In the genomic region with DNA sequence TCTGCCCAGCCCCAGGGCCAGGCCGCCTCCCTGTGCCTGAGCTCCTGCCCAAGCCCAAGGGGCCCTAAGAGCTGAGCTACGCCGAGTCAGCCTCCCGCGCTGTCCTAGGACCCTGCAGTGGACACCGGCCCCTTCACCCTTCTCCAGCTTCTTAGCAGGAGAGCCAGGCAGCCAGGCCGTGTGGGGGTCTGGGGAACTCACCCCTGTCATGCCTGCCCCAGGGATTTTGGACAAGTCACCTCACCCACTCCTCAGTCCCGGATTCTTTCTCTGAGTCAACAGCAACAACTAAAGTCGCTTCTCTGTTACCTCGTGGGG, we compare ENCODE assay signal across 9 cellular contexts.
DNase-seq lines count a peak whose midpoint lies in the region; ATAC-seq lines count a peak whose summit lies in the region.
"Had no signal": no experiment of that assay in that cellular context is flagged by ENCODE, and none has a peak within 500 bp of the region (broad histone marks: within the 10 kb centered on the region; RNA-seq: fewer than 3 reads in every experiment).

No MANE protein-coding gene starts in this region.

- no peak overlapping the region for H3K4ac ChIP-seq in mesenchymal stem cell (ENCODE audit: low read depth in 1 of 2, low read length in 2 of 2)

- H3K79me1 ChIP-seq in mesenchymal stem cell (replicated peaks; ENCODE audit: low read length, poor library complexity, severe bottlenecking) = peaks cover 2% of the 10 kb centered on the region

- H3K4me2 ChIP-seq in mesenchymal stem cell (ENCODE audit: low read length, poor library complexity, severe bottlenecking) = no peak overlapping the region

- H3K27me3 ChIP-seq in CD4-positive, CD25-positive, alpha-beta regulatory T cell (ENCODE audit: control insufficient read depth, insufficient read depth, low read length) = no peaks in the 10 kb centered on the region
- no peaks in the 10 kb centered on the region for H3K27me3 ChIP-seq in mesenchymal stem cell (ENCODE audit: control insufficient read depth in 1 of 2, insufficient read depth in 1 of 2, low read length in 2 of 2)

- H2AFZ ChIP-seq in mesenchymal stem cell (ENCODE audit: low read depth, low read length) = no peak overlapping the region

- no peak overlapping the region for H2BK12ac ChIP-seq in mesenchymal stem cell (ENCODE audit: low read length in 2 of 2)

- peak overlapping the region; percentile 94 to 99 (median 96) for H3K27ac Mint-ChIP-seq in CD4-positive, CD25-positive, alpha-beta regulatory T cell
- peak overlapping the region; percentile 92 for H3K27ac Mint-ChIP-seq in T-helper 17 cell

- no peak overlapping the region for H4K91ac ChIP-seq in mesenchymal stem cell (ENCODE audit: low read length)

- no peaks in the 10 kb centered on the region for H3K9me3 Mint-ChIP-seq in CD4-positive, CD25-positive, alpha-beta regulatory T cell

- DNase-seq in CD4-positive, CD25-positive, alpha-beta regulatory T cell = no peak
- DNase-seq in T-helper 17 cell = no peak
- DNase-seq in mesenchymal stem cell = no peak
- DNase-seq in stimulated activated naive CD4-positive, alpha-beta T cell (lab: John Stamatoyannopoulos, UW) = no peak
- no peak for DNase-seq in anterior cingulate cortex (lab: John Stamatoyannopoulos, UW)
- DNase-seq: GOT3 had no signal

- no peak overlapping the region for H3K23ac ChIP-seq in mesenchymal stem cell (ENCODE audit: low read length in 2 of 2)

- H3K36me3 ChIP-seq in CD4-positive, CD25-positive, alpha-beta regulatory T cell (ENCODE audit: control insufficient read depth, insufficient read depth, low read length) = peaks cover 17% of the 10 kb centered on the region
- peaks cover 0 to 7% of the 10 kb centered on the region in 2 experiments for H3K36me3 ChIP-seq in mesenchymal stem cell (ENCODE audit: control insufficient read depth in 1 of 2, insufficient read depth in 2 of 2, low read depth in 1 of 2, low read length in 2 of 2)

- ATAC-seq in CD4-positive, CD25-positive, alpha-beta regulatory T cell (ENCODE audit: low read depth in 2 of 2) = no peak
- peak; percentile 18 for ATAC-seq in GM19455 (IDR thresholded peaks at IDR 0.05; ENCODE audit: unreplicated experiment)
- no peak for ATAC-seq in T-helper 17 cell
- no peak for ATAC-seq in HG03159 (IDR thresholded peaks at IDR 0.05; ENCODE audit: unreplicated experiment)
- ATAC-seq in esophagus mucosa = no peak

- peak overlapping the region; percentile 92 to 100 (median 97) for H3K4me3 Mint-ChIP-seq in CD4-positive, CD25-positive, alpha-beta regulatory T cell
- H3K4me3 Mint-ChIP-seq in T-helper 17 cell = peak overlapping the region; percentile 96

- peak overlapping the region; percentile 87 for H3K27ac ChIP-seq in CD4-positive, CD25-positive, alpha-beta regulatory T cell (ENCODE audit: insufficient read depth, low read length, poor library complexity, severe bottlenecking)
- H3K27ac ChIP-seq in mesenchymal stem cell (ENCODE audit: low read length, poor library complexity, severe bottlenecking) = no peak overlapping the region

- peaks cover 49% of the 10 kb centered on the region for H3K4me1 ChIP-seq in CD4-positive, CD25-positive, alpha-beta regulatory T cell (ENCODE audit: control insufficient read depth, insufficient read depth, low read length, poor library complexity, severe bottlenecking)
- H3K4me1 ChIP-seq in mesenchymal stem cell (ENCODE audit: control insufficient read depth, insufficient read depth, low read depth, low read length) = peaks cover 6% of the 10 kb centered on the region

- peak overlapping the region in 1 of 2 experiments; percentile 38 for H3K18ac ChIP-seq in mesenchymal stem cell (ENCODE audit: low read depth in 1 of 2, low read length in 2 of 2)

- no peak overlapping the region for H2BK15ac ChIP-seq in mesenchymal stem cell (ENCODE audit: low read depth, poor library complexity, severe bottlenecking)

- no peak overlapping the region for H2BK5ac ChIP-seq in mesenchymal stem cell (ENCODE audit: low read depth, low read length, poor library complexity, severe bottlenecking)

- 88% methylated on average over 9 of the region's 10 CpGs for WGBS in mesenchymal stem cell

- peaks cover 13 to 61% (median 37%) of the 10 kb centered on the region in 4 donors for H3K4me1 Mint-ChIP-seq in CD4-positive, CD25-positive, alpha-beta regulatory T cell
- H3K4me1 Mint-ChIP-seq in T-helper 17 cell = peaks cover 33% of the 10 kb centered on the region

- peak overlapping the region; percentile 5 for H4K8ac ChIP-seq in mesenchymal stem cell (ENCODE audit: low read length)

- no peak overlapping the region for H3K14ac ChIP-seq in mesenchymal stem cell (ENCODE audit: low read length in 2 of 2)

- no peaks in the 10 kb centered on the region for H3K27me3 Mint-ChIP-seq in CD4-positive, CD25-positive, alpha-beta regulatory T cell
- no peaks in the 10 kb centered on the region for H3K27me3 Mint-ChIP-seq in T-helper 17 cell

- peak overlapping the region; percentile 93 for H3K4me3 ChIP-seq in CD4-positive, CD25-positive, alpha-beta regulatory T cell (ENCODE audit: low read depth, low read length)
- H3K4me3 ChIP-seq in mesenchymal stem cell (ENCODE audit: insufficient read depth in 1 of 2, low read depth in 1 of 2, low read length in 2 of 2) = no peak overlapping the region

- no peak overlapping the region for H2BK120ac ChIP-seq in mesenchymal stem cell (ENCODE audit: low read depth, low read length)

- no peak overlapping the region for H2AK5ac ChIP-seq in mesenchymal stem cell (ENCODE audit: low read length, severe bottlenecking)

- H3K9me3 ChIP-seq in CD4-positive, CD25-positive, alpha-beta regulatory T cell (ENCODE audit: control insufficient read depth in 2 of 2, low read length in 2 of 2) = no peaks in the 10 kb centered on the region
- H3K9me3 ChIP-seq in T-helper 17 cell (ENCODE audit: control insufficient read depth, low read length, poor library complexity, severe bottlenecking) (no peaks in the 10 kb centered on the region), mesenchymal stem cell (ENCODE audit: control insufficient read depth, low read length) (no peaks in the 10 kb centered on the region)

- no peak overlapping the region for H3K9ac ChIP-seq in mesenchymal stem cell (ENCODE audit: low read length)

- H3K36me3 Mint-ChIP-seq in CD4-positive, CD25-positive, alpha-beta regulatory T cell = peaks cover 19% of the 10 kb centered on the region
- peaks cover 4% of the 10 kb centered on the region for H3K36me3 Mint-ChIP-seq in T-helper 17 cell (ENCODE audit: low read depth)
